In genomic region chr3:120719167-120719834, GRCh38 we compare ENCODE assay signal across 8 cellular contexts. TPM values are rescaled to one million over a fixed set of nuclear protein-coding genes. Genes with fewer than 3 reads are reported as not detected.
DNase-seq lines count a peak whose midpoint lies in the region; ATAC-seq and TF ChIP-seq lines count a peak whose summit lies in the region.
"Not testable (repeated sequence)": the region's sequence is repeated elsewhere in the genome, so short reads cannot be mapped to it uniquely, and the experiment has no call there.

No MANE protein-coding gene starts in this region.

- CTCF ChIA-PET in activated B cell treated with CpG ODN at 0.5 μM for 24 hours (lab: Charles Lee), result not testable (repeated sequence)

- H3K4me1 Mint-ChIP-seq in activated B cell treated with CpG ODN at 0.5 μM for 24 hours, result peaks cover 35% of the 10 kb centered on the region
- peaks cover 14% of the 10 kb centered on the region for H3K4me1 Mint-ChIP-seq in nephron progenitor cell

- peaks cover 12% of the 10 kb centered on the region for H3K4me1 ChIP-seq in HUES48 (ENCODE audit: control insufficient read depth, insufficient read depth, low read length)
- H3K4me1 ChIP-seq in iPS-15b (ENCODE audit: control insufficient read depth, insufficient read depth, low read length); upper lobe of left lung: not testable (repeated sequence)

- H3K4me3 ChIP-seq in HUES48 (ENCODE audit: low read depth, low read length), result peak overlapping the region; percentile 57
- peak overlapping the region; percentile 62 for H3K4me3 ChIP-seq in iPS-15b (ENCODE audit: low read depth, low read length)
- H3K4me3 ChIP-seq in upper lobe of left lung, result peak overlapping the region in 3 of 4 donors; percentile 49 to 61 (median 56)

- H3K9ac ChIP-seq in HUES48 (ENCODE audit: low read depth, low read length) (peak overlapping the region; percentile 37), iPS-15b (ENCODE audit: low read depth, low read length) (peak overlapping the region; percentile 83)

- intact Hi-C loops in activated B cell treated with CpG ODN at 0.5 μM for 24 hours (cut with micrococcal nuclease), result not testable (repeated sequence)

- 56 to 58% methylated on average over 15 to 20 of the region's 20 CpGs for WGBS in upper lobe of left lung, 2 donors

- not testable (repeated sequence) for TF ChIP-seq CTCF in activated B cell treated with CpG ODN at 0.5 μM for 24 hours (IDR thresholded peaks at IDR 0.05); nephron progenitor cell (IDR thresholded peaks at IDR 0.05)
- peak in 3 of 6 experiments; percentile 15 to 31 (median 31) for TF ChIP-seq CTCF in upper lobe of left lung (IDR thresholded peaks at IDR 0.05)

- not testable (repeated sequence) for H3K27me3 ChIP-seq in HUES48 (ENCODE audit: control insufficient read depth, insufficient read depth, low read length); iPS-15b (ENCODE audit: control insufficient read depth, insufficient read depth, low read length); upper lobe of left lung

- DNase-seq in activated B cell treated with CpG ODN at 0.5 μM for 24 hours, result not testable (repeated sequence)
- peak; percentile 25 to 67 for DNase-seq in activated T-helper 1 cell treated with anti-CD3 and anti-CD28 coated beads, Interleukin-2, amount 50 U/mL, for 16 hours (ENCODE audit: low read depth in 1 of 2, low spot score in 1 of 2)
- DNase-seq in dermis blood vessel endothelial cell (peak; percentile 10), nephron progenitor cell (peak; percentile 66), upper lobe of left lung (peak; percentile 46 to 86)
- peak; percentile 23 for DNase-seq in stimulated activated CD4-positive, alpha-beta T cell treated with anti-CD3 and anti-CD28 coated beads, Interleukin-4, amount 100 ng/mL, for 48 hours (ENCODE audit: low read depth in 2 of 2)

- not testable (repeated sequence) for H3K36me3 ChIP-seq in HUES48 (ENCODE audit: control insufficient read depth, insufficient read depth, low read length); iPS-15b (ENCODE audit: control insufficient read depth, insufficient read depth, low read length); upper lobe of left lung

- H3K27ac ChIP-seq in HUES48 (ENCODE audit: low read depth, low read length) (peak overlapping the region; percentile 72), upper lobe of left lung (peak overlapping the region; percentile 42 to 75 (median 57))

- peak overlapping the region; percentile 56 for H3K27ac Mint-ChIP-seq in activated B cell treated with CpG ODN at 0.5 μM for 24 hours
- H3K27ac Mint-ChIP-seq in nephron progenitor cell, result not testable (repeated sequence)

- not testable (repeated sequence) for H3K9me3 ChIP-seq in HUES48 (ENCODE audit: control insufficient read depth, insufficient read depth, low read length); iPS-15b (ENCODE audit: control insufficient read depth, insufficient read depth, low read length); upper lobe of left lung

- ATAC-seq in activated B cell treated with CpG ODN at 0.5 μM for 24 hours (ENCODE audit: low read depth); upper lobe of left lung (ENCODE audit: low FRiP score in 2 of 2): not testable (repeated sequence)

- H3K4me3 Mint-ChIP-seq in activated B cell treated with CpG ODN at 0.5 μM for 24 hours (peak overlapping the region; percentile 60), nephron progenitor cell (peak overlapping the region; percentile 78)

- H3K36me3 Mint-ChIP-seq in activated B cell treated with CpG ODN at 0.5 μM for 24 hours (ENCODE audit: low read depth) (peaks cover 15% of the 10 kb centered on the region), nephron progenitor cell (ENCODE audit: low read depth) (peaks cover 11% of the 10 kb centered on the region)

- H3K27me3 Mint-ChIP-seq in activated B cell treated with CpG ODN at 0.5 μM for 24 hours; nephron progenitor cell (ENCODE audit: low read depth, poor library complexity): not testable (repeated sequence)

- POLR2A ChIA-PET in activated B cell treated with CpG ODN at 0.5 μM for 24 hours (lab: Charles Lee), result not testable (repeated sequence)

- not testable (repeated sequence) for H3K9me3 Mint-ChIP-seq in activated B cell treated with CpG ODN at 0.5 μM for 24 hours
- peaks cover 14% of the 10 kb centered on the region for H3K9me3 Mint-ChIP-seq in nephron progenitor cell

- peak in 1 of 4 donors; percentile 42 for TF ChIP-seq POLR2A in upper lobe of left lung (IDR thresholded peaks at IDR 0.05)

- TF ChIP-seq EP300 in upper lobe of left lung (IDR thresholded peaks at IDR 0.05), result peak in 1 of 4 donors; percentile 46

RNA-seq across cellular contexts. Expression of gene RABL3, which starts 23.0 kb away (rescaled TPM):
- total RNA-seq in activated B cell treated with CpG ODN at 0.5 μM for 24 hours (29.7 and 29.9 TPM in 2 replicates), dermis blood vessel endothelial cell (19.9 and 25.0 TPM in 2 replicates), upper lobe of left lung (10 to 100 TPM in 4 of 6 donors, 1 to 10 TPM in 2; 4.9 to 20.1 (median 14.2) TPM)

RNA-seq across cellular contexts. Expression of gene GTF2E1, which starts 23.2 kb away (rescaled TPM):
- 22.1 and 22.9 TPM in 2 replicates for total RNA-seq in activated B cell treated with CpG ODN at 0.5 μM for 24 hours
- 38.4 and 45.9 TPM in 2 replicates for total RNA-seq in dermis blood vessel endothelial cell
- total RNA-seq in upper lobe of left lung, result 10 to 100 TPM in 5 of 6 donors, 1 to 10 TPM in 1; 6.3 to 17.9 (median 15.7) TPM

RNA-seq across cellular contexts. Expression of gene HGD, which starts 37.3 kb away (rescaled TPM):
- total RNA-seq in activated B cell treated with CpG ODN at 0.5 μM for 24 hours (0.78 and 1.0 TPM in 2 replicates), dermis blood vessel endothelial cell (0.60 and 2.4 TPM in 2 replicates), upper lobe of left lung (10 to 100 TPM in 2 of 6 donors, 1 to 10 TPM in 3, under 1 TPM in 1; 0.89 to 45.1 (median 2.6) TPM)
